Comparison of ENCODE assay signal across 1 cellular context in genomic region chr1:234601217-234602017, GRCh38.
TF ChIP-seq lines count a peak whose summit lies in the region.

No MANE protein-coding gene starts in this region.

TF ChIP-seq in HepG2, 621 proteins besides CTCF, POLR2A, EP300 and RAD21 (continued from another document and continues in another):
- TF ChIP-seq KMT2A (CRISPR knock-in tag; IDR thresholded peaks at IDR 0.05) (no peak), ZFP1 (CRISPR knock-in tag; IDR thresholded peaks at IDR 0.05) (no peak), ZNF816 (CRISPR knock-in tag; IDR thresholded peaks at IDR 0.05; ENCODE audit: borderline replicate concordance) (no peak), GMEB1 (CRISPR knock-in tag; IDR thresholded peaks at IDR 0.05; ENCODE audit: borderline replicate concordance) (no peak), KIAA2018 (CRISPR knock-in tag; IDR thresholded peaks at IDR 0.05; ENCODE audit: borderline replicate concordance) (no peak), TCF7L2 (IDR thresholded peaks at IDR 0.05; ENCODE audit: low read depth, low read length) (no peak), MAZ (IDR thresholded peaks at IDR 0.05; ENCODE audit: borderline replicate concordance, low read depth, low read length) (no peak), MAZ (CRISPR knock-in tag; IDR thresholded peaks at IDR 0.05; ENCODE audit: low read depth) (no peak), ZNF652 (CRISPR knock-in tag; IDR thresholded peaks at IDR 0.05; ENCODE audit: borderline replicate concordance, low read depth) (no peak), SAP130 (CRISPR knock-in tag; IDR thresholded peaks at IDR 0.05; ENCODE audit: low read depth) (peak; percentile 62), ZNF672 (CRISPR knock-in tag; IDR thresholded peaks at IDR 0.05) (no peak), KAT8 (CRISPR knock-in tag; IDR thresholded peaks at IDR 0.05) (peak; percentile 15; the same call in 1 of the 2 replicates), ZNF792 (CRISPR knock-in tag; IDR thresholded peaks at IDR 0.05) (0 out of 2 replicates have a peak, but pooled peaks have one; percentile 31), ZNF780A (CRISPR knock-in tag; IDR thresholded peaks at IDR 0.05) (no peak), CREM (IDR thresholded peaks at IDR 0.05) (0 out of 2 replicates have a peak, but pooled peaks have one; percentile 33), CREM (CRISPR knock-in tag; IDR thresholded peaks at IDR 0.05) (no peak), NPAS2 (CRISPR knock-in tag; IDR thresholded peaks at IDR 0.05; ENCODE audit: borderline replicate concordance) (no peak), ZNF557 (CRISPR knock-in tag; IDR thresholded peaks at IDR 0.05) (no peak), XBP1 (CRISPR knock-in tag; IDR thresholded peaks at IDR 0.05) (no peak), GLI4 (CRISPR knock-in tag; IDR thresholded peaks at IDR 0.05; ENCODE audit: borderline replicate concordance) (no peak), ZBTB10 (CRISPR knock-in tag; IDR thresholded peaks at IDR 0.05; ENCODE audit: borderline replicate concordance) (no peak), MED1 (CRISPR knock-in tag; IDR thresholded peaks at IDR 0.05) (peak; percentile 70), ZBTB38 (CRISPR knock-in tag; IDR thresholded peaks at IDR 0.05) (no peak), KMT2B (CRISPR knock-in tag; IDR thresholded peaks at IDR 0.05) (0 out of 2 replicates have a peak, but pooled peaks have one; percentile 24), SMAD1 (CRISPR knock-in tag; IDR thresholded peaks at IDR 0.05; ENCODE audit: borderline replicate concordance, low read depth) (no peak), ZNF10 (CRISPR knock-in tag; IDR thresholded peaks at IDR 0.05; ENCODE audit: borderline replicate concordance, low read depth) (no peak), THRA (CRISPR knock-in tag; IDR thresholded peaks at IDR 0.05; ENCODE audit: borderline replicate concordance) (peak; percentile 36; the same call in 1 of the 2 replicates), ZNF850 (CRISPR knock-in tag; conservative IDR thresholded peaks at IDR 0.05) (no peak), REL (CRISPR knock-in tag; conservative IDR thresholded peaks at IDR 0.05) (no peak), ARID5B (CRISPR knock-in tag; IDR thresholded peaks at IDR 0.05) (no peak), TARDBP (CRISPR knock-in tag; IDR thresholded peaks at IDR 0.05) (no peak), SIN3B (IDR thresholded peaks at IDR 0.05; ENCODE audit: low read length) (no peak), ZNF556 (CRISPR knock-in tag; IDR thresholded peaks at IDR 0.05; ENCODE audit: borderline replicate concordance) (no peak)
- TF ChIP-seq, protein P1, sequence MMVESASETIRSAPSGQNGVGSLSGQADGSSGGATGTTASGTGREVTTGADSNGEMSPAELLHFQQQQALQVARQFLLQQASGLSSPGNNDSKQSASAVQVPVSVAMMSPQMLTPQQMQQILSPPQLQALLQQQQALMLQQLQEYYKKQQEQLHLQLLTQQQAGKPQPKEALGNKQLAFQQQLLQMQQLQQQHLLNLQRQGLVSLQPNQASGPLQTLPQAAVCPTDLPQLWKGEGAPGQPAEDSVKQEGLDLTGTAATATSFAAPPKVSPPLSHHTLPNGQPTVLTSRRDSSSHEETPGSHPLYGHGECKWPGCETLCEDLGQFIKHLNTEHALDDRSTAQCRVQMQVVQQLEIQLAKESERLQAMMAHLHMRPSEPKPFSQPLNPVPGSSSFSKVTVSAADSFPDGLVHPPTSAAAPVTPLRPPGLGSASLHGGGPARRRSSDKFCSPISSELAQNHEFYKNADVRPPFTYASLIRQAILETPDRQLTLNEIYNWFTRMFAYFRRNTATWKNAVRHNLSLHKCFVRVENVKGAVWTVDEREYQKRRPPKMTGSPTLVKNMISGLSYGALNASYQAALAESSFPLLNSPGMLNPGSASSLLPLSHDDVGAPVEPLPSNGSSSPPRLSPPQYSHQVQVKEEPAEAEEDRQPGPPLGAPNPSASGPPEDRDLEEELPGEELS (CRISPR knock-in tag; IDR thresholded peaks at IDR 0.05) = no peak
- TF ChIP-seq, protein P2, sequence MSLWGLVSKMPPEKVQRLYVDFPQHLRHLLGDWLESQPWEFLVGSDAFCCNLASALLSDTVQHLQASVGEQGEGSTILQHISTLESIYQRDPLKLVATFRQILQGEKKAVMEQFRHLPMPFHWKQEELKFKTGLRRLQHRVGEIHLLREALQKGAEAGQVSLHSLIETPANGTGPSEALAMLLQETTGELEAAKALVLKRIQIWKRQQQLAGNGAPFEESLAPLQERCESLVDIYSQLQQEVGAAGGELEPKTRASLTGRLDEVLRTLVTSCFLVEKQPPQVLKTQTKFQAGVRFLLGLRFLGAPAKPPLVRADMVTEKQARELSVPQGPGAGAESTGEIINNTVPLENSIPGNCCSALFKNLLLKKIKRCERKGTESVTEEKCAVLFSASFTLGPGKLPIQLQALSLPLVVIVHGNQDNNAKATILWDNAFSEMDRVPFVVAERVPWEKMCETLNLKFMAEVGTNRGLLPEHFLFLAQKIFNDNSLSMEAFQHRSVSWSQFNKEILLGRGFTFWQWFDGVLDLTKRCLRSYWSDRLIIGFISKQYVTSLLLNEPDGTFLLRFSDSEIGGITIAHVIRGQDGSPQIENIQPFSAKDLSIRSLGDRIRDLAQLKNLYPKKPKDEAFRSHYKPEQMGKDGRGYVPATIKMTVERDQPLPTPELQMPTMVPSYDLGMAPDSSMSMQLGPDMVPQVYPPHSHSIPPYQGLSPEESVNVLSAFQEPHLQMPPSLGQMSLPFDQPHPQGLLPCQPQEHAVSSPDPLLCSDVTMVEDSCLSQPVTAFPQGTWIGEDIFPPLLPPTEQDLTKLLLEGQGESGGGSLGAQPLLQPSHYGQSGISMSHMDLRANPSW (CRISPR knock-in tag; IDR thresholded peaks at IDR 0.05; ENCODE audit: borderline replicate concordance) = no peak
